In genomic region chr12:14802961-14803829, GRCh38 we compare ENCODE assay signal across 9 cellular contexts. TPM values are rescaled to one million over a fixed set of nuclear protein-coding genes. Genes with fewer than 3 reads are reported as not detected.
DNase-seq lines count a peak whose midpoint lies in the region; ATAC-seq and TF ChIP-seq lines count a peak whose summit lies in the region.
"Had no signal": no experiment of that assay in that cellular context is flagged by ENCODE, and none has a peak within 500 bp of the region (broad histone marks: within the 10 kb centered on the region; RNA-seq: fewer than 3 reads in every experiment).

Gene C12orf60 (plus strand): TSS chr12:14803670. CDS start chr12:14822936, 19,266 bp downstream.
Gene WBP11 (minus strand): TSS chr12:14803478. CDS start chr12:14801383, 2,095 bp downstream.

- no peaks in the 10 kb centered on the region for H3K9me3 Mint-ChIP-seq in activated CD4-positive, alpha-beta T cell treated with anti-CD3 and anti-CD28 coated beads, Interleukin-2, amount 10 ng/mL, durations not matched to agents 24 days and 14 days
- H3K9me3 Mint-ChIP-seq: nephron had no signal

- no peaks in the 10 kb centered on the region for H3K27me3 Mint-ChIP-seq in activated CD4-positive, alpha-beta T cell treated with anti-CD3 and anti-CD28 coated beads, Interleukin-2, amount 10 ng/mL, durations not matched to agents 24 days and 14 days

- peak within 1 kb of the TSS; percentile 91 for H3K27ac ChIP-seq in C4-2B

- H3K4me3 Mint-ChIP-seq in activated CD4-positive, alpha-beta T cell treated with anti-CD3 and anti-CD28 coated beads, Interleukin-2, amount 10 ng/mL, durations not matched to agents 24 days and 14 days = no peak within 1 kb of the TSS

- no peak for TF ChIP-seq CTCF in C4-2B (conservative IDR thresholded peaks at IDR 0.05)

- H3K27ac Mint-ChIP-seq in activated CD4-positive, alpha-beta T cell treated with anti-CD3 and anti-CD28 coated beads, Interleukin-2, amount 10 ng/mL, durations not matched to agents 24 days and 14 days = no peak within 1 kb of the TSS
- H3K27ac Mint-ChIP-seq: nephron had no signal

- H3K36me3 Mint-ChIP-seq in activated CD4-positive, alpha-beta T cell treated with anti-CD3 and anti-CD28 coated beads, Interleukin-2, amount 10 ng/mL, durations not matched to agents 24 days and 14 days (ENCODE audit: low read depth) = peaks cover 21% of the 10 kb centered on the region

- peaks cover 22% of the 10 kb centered on the region for H3K4me1 Mint-ChIP-seq in activated CD4-positive, alpha-beta T cell treated with anti-CD3 and anti-CD28 coated beads, Interleukin-2, amount 10 ng/mL, durations not matched to agents 24 days and 14 days

- intact Hi-C loops in activated CD4-positive, alpha-beta T cell treated with anti-CD3 and anti-CD28 coated beads, Interleukin-2, amount 10 ng/mL, durations not matched to agents 24 days and 14 days (cut with micrococcal nuclease) = loop anchor here (1.0 to 5.0 kb wide), 3 partner anchors 29 to 1079 kb away; partner anchors contain the start of genes ARHGDIB and STRAP
- intact Hi-C loops in left colon (cut with DNase I, micrococcal nuclease) = no loop called here

- peak; percentile 99 for DNase-seq in NCI-H526 (lab: John Stamatoyannopoulos, UW)
- DNase-seq in activated CD4-positive, alpha-beta T cell treated with anti-CD3 and anti-CD28 coated beads, Interleukin-2, amount 10 ng/mL, durations not matched to agents 24 days and 14 days = peak; percentile 96
- DNase-seq in cortex of kidney (lab: John Stamatoyannopoulos, UW) = peak; percentile 71
- peak; percentile 90 to 97 for DNase-seq in left colon
- peak; percentile 68 to 75 for DNase-seq in stimulated activated CD4-positive, alpha-beta T cell treated with anti-CD3 and anti-CD28 coated beads, Interleukin-1b, Interleukin-23, amount 100 ng/mL, for 4 hours (ENCODE audit: low read depth in 2 of 2)

- ATAC-seq in GM19351 (IDR thresholded peaks at IDR 0.05; ENCODE audit: unreplicated experiment) (peak; percentile 99), HG03469 (IDR thresholded peaks at IDR 0.05; ENCODE audit: unreplicated experiment) (peak; percentile 98), left colon (peak; percentile 99)

RNA-seq across cellular contexts. Expression of gene C12orf60, which starts in this region (rescaled TPM):
- 2.2 and 3.0 TPM in 2 replicates for total RNA-seq in activated CD4-positive, alpha-beta T cell treated with anti-CD3 and anti-CD28 coated beads, Interleukin-2, amount 10 ng/mL, durations not matched to agents 24 days and 14 days
- total RNA-seq in left colon = under 1 TPM; 0.31 to 0.89 TPM

RNA-seq across cellular contexts. Expression of gene WBP11, which starts in this region (rescaled TPM):
- total RNA-seq in activated CD4-positive, alpha-beta T cell treated with anti-CD3 and anti-CD28 coated beads, Interleukin-2, amount 10 ng/mL, durations not matched to agents 24 days and 14 days = 136 and 138 TPM in 2 replicates
- 10 to 100 TPM; 38.0 to 44.1 TPM for total RNA-seq in left colon

Comparison
In these comparisons a context has a peak if more than half of its experiments do, and no peak if none do; other contexts are left out.
1. Peak in every context shown above with its lines: DNase-seq, ATAC-seq and H3K27ac ChIP-seq.